17 cellular contexts compared by ENCODE assay signal in genomic region chr7:139023076-139023475, GRCh38.
DNase-seq lines count a peak whose midpoint lies in the region; ATAC-seq and TF ChIP-seq lines count a peak whose summit lies in the region.
"Had no signal": no experiment of that assay in that cellular context is flagged by ENCODE, and none has a peak within 500 bp of the region (broad histone marks: within the 10 kb centered on the region; RNA-seq: fewer than 3 reads in every experiment).

No MANE protein-coding gene starts in this region.

- no peak for TF ChIP-seq CTCF in retinal pigment epithelial cell (conservative IDR thresholded peaks at IDR 0.05; ENCODE audit: low read depth, low read length)
- no peak for TF ChIP-seq CTCF in nephron progenitor cell (IDR thresholded peaks at IDR 0.05)

- no peak overlapping the region for H3K4me3 ChIP-seq in retinal pigment epithelial cell (ENCODE audit: low read length)

- no peak overlapping the region for H3K4me3 Mint-ChIP-seq in nephron progenitor cell
- H3K4me3 Mint-ChIP-seq: CD4-positive, alpha-beta memory T cell; H9; IgD-negative memory B cell had no signal

- peaks cover 6% of the 10 kb centered on the region for H3K27me3 Mint-ChIP-seq in nephron progenitor cell (ENCODE audit: low read depth, poor library complexity)
- H3K27me3 Mint-ChIP-seq: CD4-positive, alpha-beta memory T cell; IgD-negative memory B cell had no signal

- H3K27ac Mint-ChIP-seq in nephron progenitor cell, result no peak overlapping the region
- H3K27ac Mint-ChIP-seq: IgD-negative memory B cell had no signal

- H3K36me3 Mint-ChIP-seq in nephron progenitor cell (ENCODE audit: low read depth), result no peaks in the 10 kb centered on the region
- H3K36me3 Mint-ChIP-seq: CD4-positive, alpha-beta memory T cell had no signal

- DNase-seq in EL (peak; percentile 29), fibroblast of peridontal ligament (ENCODE audit: extremely low read depth) (peak; percentile 53), retinal pigment epithelial cell (ENCODE audit: low read depth) (peak; percentile 17), D341Med (ENCODE audit: low spot score) (no peak), nephron progenitor cell (no peak), SIG-M5 (lab: John Stamatoyannopoulos, UW) (no peak)
- DNase-seq: BE2C; CD4-positive, alpha-beta memory T cell; H9; NCI-H1417 treated with DMSO at 0.1 percent for 48 hours; NCI-H2029 treated with DMSO at 0.1 percent for 48 hours; NCI-H510A; NCI-H82; Right ventricle myocardium superior had no signal

- peak; percentile 21; the same call in 2 of the 3 replicates for ATAC-seq in SK-N-SH treated with all-trans-retinoic acid at 6 μM for 48 hours
- ATAC-seq: Panc1 had no signal

- H3K9me3 Mint-ChIP-seq in nephron progenitor cell, result no peaks in the 10 kb centered on the region
- H3K9me3 Mint-ChIP-seq: CD4-positive, alpha-beta memory T cell; H9; IgD-negative memory B cell had no signal

- H3K4me1 Mint-ChIP-seq in nephron progenitor cell, result peaks cover 8% of the 10 kb centered on the region
- H3K4me1 Mint-ChIP-seq: IgD-negative memory B cell had no signal

TF ChIP-seq in SK-N-SH treated with all-trans-retinoic acid at 6 μM for 48 hours, 23 proteins besides CTCF, POLR2A, EP300 and RAD21:
- TF ChIP-seq TCF4 (CRISPR knock-in tag; IDR thresholded peaks at IDR 0.05; ENCODE audit: borderline replicate concordance), result no peak
- no peak for TF ChIP-seq CREB5 (CRISPR knock-in tag; IDR thresholded peaks at IDR 0.05; ENCODE audit: low read depth)
- no peak for TF ChIP-seq ZFP3 (CRISPR knock-in tag; IDR thresholded peaks at IDR 0.05)
- no peak for TF ChIP-seq PPARA (CRISPR knock-in tag; IDR thresholded peaks at IDR 0.05; ENCODE audit: borderline replicate concordance)
- TF ChIP-seq ZNF565 (CRISPR knock-in tag; conservative IDR thresholded peaks at IDR 0.05; ENCODE audit: low read depth), result no peak
- TF ChIP-seq SNAI2 (CRISPR knock-in tag; IDR thresholded peaks at IDR 0.05), result no peak
- TF ChIP-seq, protein P1, sequence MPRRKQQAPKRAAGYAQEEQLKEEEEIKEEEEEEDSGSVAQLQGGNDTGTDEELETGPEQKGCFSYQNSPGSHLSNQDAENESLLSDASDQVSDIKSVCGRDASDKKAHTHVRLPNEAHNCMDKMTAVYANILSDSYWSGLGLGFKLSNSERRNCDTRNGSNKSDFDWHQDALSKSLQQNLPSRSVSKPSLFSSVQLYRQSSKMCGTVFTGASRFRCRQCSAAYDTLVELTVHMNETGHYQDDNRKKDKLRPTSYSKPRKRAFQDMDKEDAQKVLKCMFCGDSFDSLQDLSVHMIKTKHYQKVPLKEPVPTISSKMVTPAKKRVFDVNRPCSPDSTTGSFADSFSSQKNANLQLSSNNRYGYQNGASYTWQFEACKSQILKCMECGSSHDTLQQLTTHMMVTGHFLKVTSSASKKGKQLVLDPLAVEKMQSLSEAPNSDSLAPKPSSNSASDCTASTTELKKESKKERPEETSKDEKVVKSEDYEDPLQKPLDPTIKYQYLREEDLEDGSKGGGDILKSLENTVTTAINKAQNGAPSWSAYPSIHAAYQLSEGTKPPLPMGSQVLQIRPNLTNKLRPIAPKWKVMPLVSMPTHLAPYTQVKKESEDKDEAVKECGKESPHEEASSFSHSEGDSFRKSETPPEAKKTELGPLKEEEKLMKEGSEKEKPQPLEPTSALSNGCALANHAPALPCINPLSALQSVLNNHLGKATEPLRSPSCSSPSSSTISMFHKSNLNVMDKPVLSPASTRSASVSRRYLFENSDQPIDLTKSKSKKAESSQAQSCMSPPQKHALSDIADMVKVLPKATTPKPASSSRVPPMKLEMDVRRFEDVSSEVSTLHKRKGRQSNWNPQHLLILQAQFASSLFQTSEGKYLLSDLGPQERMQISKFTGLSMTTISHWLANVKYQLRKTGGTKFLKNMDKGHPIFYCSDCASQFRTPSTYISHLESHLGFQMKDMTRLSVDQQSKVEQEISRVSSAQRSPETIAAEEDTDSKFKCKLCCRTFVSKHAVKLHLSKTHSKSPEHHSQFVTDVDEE (CRISPR knock-in tag; IDR thresholded peaks at IDR 0.05), result no peak
- no peak for TF ChIP-seq ZNF8 (CRISPR knock-in tag; IDR thresholded peaks at IDR 0.05)
- TF ChIP-seq POU6F1 (CRISPR knock-in tag; IDR thresholded peaks at IDR 0.05; ENCODE audit: borderline replicate concordance, low read depth), result no peak
- TF ChIP-seq ISL1 (CRISPR knock-in tag; IDR thresholded peaks at IDR 0.05), result no peak
- TF ChIP-seq OSR1 (CRISPR knock-in tag; IDR thresholded peaks at IDR 0.05), result no peak
- TF ChIP-seq ESRRG (CRISPR knock-in tag; IDR thresholded peaks at IDR 0.05), result no peak
- TF ChIP-seq CSDC2 (CRISPR knock-in tag; IDR thresholded peaks at IDR 0.05), result no peak
- no peak for TF ChIP-seq RARB (CRISPR knock-in tag; IDR thresholded peaks at IDR 0.05)
- no peak for TF ChIP-seq GLIS3 (CRISPR knock-in tag; IDR thresholded peaks at IDR 0.05)
- no peak for TF ChIP-seq CSRNP3 (CRISPR knock-in tag; IDR thresholded peaks at IDR 0.05)
- no peak for TF ChIP-seq ZNF70 (CRISPR knock-in tag; IDR thresholded peaks at IDR 0.05)
TF ChIP-seq in SK-N-SH treated with all-trans-retinoic acid at 6 μM for 48 hours: peak in this region for 0.

Comparison
In these comparisons a context has a peak if more than half of its experiments do, and no peak if none do; other contexts are left out.
1. DNase-seq: peak in EL (single experiment), fibroblast of peridontal ligament (single experiment) and retinal pigment epithelial cell (single experiment); none in D341Med (single experiment), nephron progenitor cell (single experiment) and SIG-M5 (single experiment).